In the genomic region with DNA sequence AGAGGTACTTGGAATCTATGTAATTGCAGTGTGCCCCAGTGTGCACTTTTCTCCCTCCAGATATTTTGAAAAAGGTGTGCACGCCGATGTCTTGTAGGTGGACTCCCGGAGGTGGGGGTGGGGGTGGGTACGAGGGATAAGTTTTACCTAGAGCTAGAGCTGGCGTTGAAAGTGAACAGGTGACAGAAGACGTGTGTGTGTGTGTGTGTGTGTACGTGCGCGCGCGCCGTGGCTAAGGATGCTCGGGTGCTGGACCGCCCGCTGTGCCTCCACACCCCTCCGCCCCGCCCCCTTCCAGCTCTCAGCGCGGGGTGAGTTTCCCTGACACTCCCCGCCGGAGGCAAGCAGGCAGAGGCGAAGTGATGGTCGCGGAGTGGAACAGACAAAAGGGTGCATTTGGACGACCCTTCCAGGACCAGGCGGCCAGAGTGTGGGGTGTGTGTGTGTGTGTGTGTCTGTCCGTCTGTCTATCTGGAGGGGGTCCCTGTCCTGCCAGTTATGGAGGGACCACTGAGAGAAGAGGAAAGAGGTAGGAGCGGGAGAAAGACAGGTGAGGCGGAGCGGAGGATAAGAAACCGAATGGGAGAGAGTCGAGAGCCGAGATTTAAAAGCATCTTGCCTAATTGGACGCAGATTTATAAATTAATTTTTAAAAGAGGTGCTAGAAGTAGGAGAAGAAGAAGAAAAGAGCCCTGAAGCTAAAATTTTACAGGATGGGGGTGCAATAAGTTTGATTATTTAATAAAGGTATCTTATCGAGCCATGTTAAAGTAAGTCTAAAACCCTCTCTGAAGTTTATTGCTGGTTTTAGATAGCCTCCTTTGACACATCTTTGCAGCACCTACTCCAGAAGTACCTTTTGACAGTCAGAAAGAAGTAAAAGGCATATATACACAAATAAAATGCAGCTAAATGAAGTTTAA, we compare ENCODE assay signal across 1 cellular context.
TF ChIP-seq lines count a peak whose summit lies in the region.

No MANE protein-coding gene starts in this region.

TF ChIP-seq in WTC11, 78 proteins besides CTCF, POLR2A, EP300 and RAD21 (continued from another document):
- no peak for TF ChIP-seq ATF3 (CRISPR knock-in tag; conservative IDR thresholded peaks at IDR 0.05)
